In genomic region chr2:200741468-200742202, GRCh38 we compare ENCODE assay signal across 1 cellular context.
TF ChIP-seq lines count a peak whose summit lies in the region.

No MANE protein-coding gene starts in this region.

TF ChIP-seq in WTC11, 78 proteins besides CTCF, POLR2A, EP300 and RAD21 (continued from another document):
- TF ChIP-seq TCF7 (CRISPR knock-in tag; IDR thresholded peaks at IDR 0.05; ENCODE audit: low read depth): no peak
